Comparison of ENCODE assay signal across 22 cellular contexts in the genomic region with DNA sequence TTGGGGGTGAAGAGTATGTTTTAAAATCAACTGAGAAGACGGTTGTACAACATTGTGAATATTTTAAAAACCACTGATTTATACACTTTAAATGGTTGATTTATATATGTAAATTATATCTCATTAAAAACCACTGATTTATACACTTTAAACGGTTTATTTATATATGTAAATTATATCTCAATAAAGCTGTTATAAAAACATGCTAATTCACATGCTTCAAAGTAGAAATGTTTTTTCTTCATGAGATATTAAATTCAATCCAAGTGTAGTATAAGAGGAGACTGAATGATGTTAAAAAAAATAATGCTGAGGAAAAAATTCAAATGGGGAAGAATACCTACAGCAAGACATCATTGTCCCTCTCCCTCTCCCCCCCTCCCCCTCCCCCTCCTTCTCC.
A peak's percentile ranks its signal among the peaks of the same experiment; 100 is the strongest.
DNase-seq lines count a peak whose midpoint lies in the region; ATAC-seq and TF ChIP-seq lines count a peak whose summit lies in the region.
"Had no signal": no experiment of that assay in that cellular context is flagged by ENCODE, and none has a peak within 500 bp of the region (broad histone marks: within the 10 kb centered on the region; RNA-seq: fewer than 3 reads in every experiment).

No MANE protein-coding gene starts in this region.

- ATAC-seq in activated CD8-positive, alpha-beta T cell treated with anti-CD3 and anti-CD28 coated beads for 36 hours: no peak
- no peak for ATAC-seq in activated CD8-positive, alpha-beta T cell treated with anti-CD3 and anti-CD28 coated beads, Interleukin-2, amount 10 ng/mL, durations not matched to agents 7 days and 5 days
- no peak for ATAC-seq in activated naive CD8-positive, alpha-beta T cell treated with anti-CD3 and anti-CD28 coated beads, Interleukin-2, amount 50 U/mL, for 24 hours
- no peak for ATAC-seq in HG02571 (IDR thresholded peaks at IDR 0.05; ENCODE audit: unreplicated experiment)

- H3K4me3 ChIP-seq in smooth muscle cell: no peak overlapping the region
- H3K4me3 ChIP-seq: BLaER1, GM12878, GM23248 had no signal

- no peak for TF ChIP-seq CTCF in activated CD8-positive, alpha-beta T cell treated with anti-CD3 and anti-CD28 coated beads for 36 hours (IDR thresholded peaks at IDR 0.05)
- no peak for TF ChIP-seq CTCF in HFFc6 (IDR thresholded peaks at IDR 0.05)
- no peak for TF ChIP-seq CTCF in smooth muscle cell (IDR thresholded peaks at IDR 0.05; ENCODE audit: borderline replicate concordance, insufficient read depth, poor library complexity, severe bottlenecking)

- H2AFZ ChIP-seq in smooth muscle cell (ENCODE audit: low read depth): no peak overlapping the region
- H2AFZ ChIP-seq: GM23248 had no signal

- H3K4me1 ChIP-seq in smooth muscle cell (ENCODE audit: low read depth): no peaks in the 10 kb centered on the region
- H3K4me1 ChIP-seq: BLaER1, Caco-2 had no signal

- POLR2A ChIA-PET in activated CD8-positive, alpha-beta T cell treated with anti-CD3 and anti-CD28 coated beads for 36 hours (lab: Charles Lee): no interaction called here
- POLR2A ChIA-PET in activated CD8-positive, alpha-beta T cell treated with anti-CD3 and anti-CD28 coated beads, Interleukin-2, amount 10 ng/mL, durations not matched to agents 7 days and 5 days (lab: Charles Lee): no interaction called here
- POLR2A ChIA-PET in activated CD4-positive, alpha-beta T cell treated with anti-CD3 and anti-CD28 coated beads, Interleukin-2, amount 10 ng/mL, durations not matched to agents 7 days and 5 days (lab: Charles Lee): no interaction called here

- no peaks in the 10 kb centered on the region for H3K27me3 Mint-ChIP-seq in activated CD8-positive, alpha-beta T cell treated with anti-CD3 and anti-CD28 coated beads for 36 hours
- no peaks in the 10 kb centered on the region for H3K27me3 Mint-ChIP-seq in activated CD8-positive, alpha-beta T cell treated with anti-CD3 and anti-CD28 coated beads, Interleukin-2, amount 10 ng/mL, durations not matched to agents 7 days and 5 days (ENCODE audit: low read depth)
- no peaks in the 10 kb centered on the region; the same call in 1 of the 2 replicates for H3K27me3 Mint-ChIP-seq in HFFc6 (ENCODE audit: insufficient read depth)
- H3K27me3 Mint-ChIP-seq in activated naive CD8-positive, alpha-beta T cell treated with anti-CD3 and anti-CD28 coated beads, Interleukin-2, amount 50 U/mL, for 24 hours: no peaks in the 10 kb centered on the region
- no peaks in the 10 kb centered on the region for H3K27me3 Mint-ChIP-seq in activated CD4-positive, alpha-beta T cell treated with anti-CD3 and anti-CD28 coated beads, Interleukin-2, amount 10 ng/mL, durations not matched to agents 7 days and 5 days
- H3K27me3 Mint-ChIP-seq: B cell; CD4-positive, CD25-positive, alpha-beta regulatory T cell had no signal

- peaks cover 17% of the 10 kb centered on the region for H3K36me3 ChIP-seq in smooth muscle cell (ENCODE audit: low read depth)

- H3K27ac ChIP-seq in smooth muscle cell (ENCODE audit: low read depth): peak overlapping the region; percentile 15
- H3K27ac ChIP-seq: 22Rv1, BLaER1, C4-2B, GM23248 had no signal

- no peaks in the 10 kb centered on the region for H4K20me1 ChIP-seq in smooth muscle cell (ENCODE audit: low read depth)
- H4K20me1 ChIP-seq: BLaER1 had no signal

- H3K4me2 ChIP-seq in smooth muscle cell: no peak overlapping the region
- H3K4me2 ChIP-seq: BLaER1 had no signal

- no peaks in the 10 kb centered on the region for H3F3A ChIP-seq in smooth muscle cell (ENCODE audit: low read depth)

- peak overlapping the region; percentile 16 for H3K27ac Mint-ChIP-seq in activated CD8-positive, alpha-beta T cell treated with anti-CD3 and anti-CD28 coated beads for 36 hours
- H3K27ac Mint-ChIP-seq in activated CD8-positive, alpha-beta T cell treated with anti-CD3 and anti-CD28 coated beads, Interleukin-2, amount 10 ng/mL, durations not matched to agents 7 days and 5 days: no peak overlapping the region
- H3K27ac Mint-ChIP-seq in HFFc6: peak overlapping the region; percentile 57; the same call in 1 of the 2 replicates
- peak overlapping the region; percentile 18 for H3K27ac Mint-ChIP-seq in activated naive CD8-positive, alpha-beta T cell treated with anti-CD3 and anti-CD28 coated beads, Interleukin-2, amount 50 U/mL, for 24 hours
- H3K27ac Mint-ChIP-seq in activated CD4-positive, alpha-beta T cell treated with anti-CD3 and anti-CD28 coated beads, Interleukin-2, amount 10 ng/mL, durations not matched to agents 7 days and 5 days: no peak overlapping the region
- H3K27ac Mint-ChIP-seq: B cell; CD8-positive, alpha-beta T cell had no signal

- CTCF ChIA-PET in activated CD8-positive, alpha-beta T cell treated with anti-CD3 and anti-CD28 coated beads for 36 hours (lab: Charles Lee): interaction anchor here (0.6 to 1.2 kb wide), 4 partner anchors 24 to 109 kb away, joined by 3 read pairs; no protein-coding TSS in a partner anchor
- CTCF ChIA-PET in activated CD8-positive, alpha-beta T cell treated with anti-CD3 and anti-CD28 coated beads, Interleukin-2, amount 10 ng/mL, durations not matched to agents 7 days and 5 days (lab: Charles Lee): interaction anchor here (0.7 to 1.4 kb wide), 3 partner anchors 23 to 109 kb away, joined by 3 to 6 read pairs (median 3); no protein-coding TSS in a partner anchor
- CTCF ChIA-PET in activated CD4-positive, alpha-beta T cell treated with anti-CD3 and anti-CD28 coated beads, Interleukin-2, amount 10 ng/mL, durations not matched to agents 7 days and 5 days (lab: Charles Lee): interaction anchor here (0.9 to 1.3 kb wide), 2 partner anchors 54 to 88 kb away, joined by 3 read pairs; no protein-coding TSS in a partner anchor

- WGBS in smooth muscle cell (ENCODE audit: low lambda C conversion rate): 94% methylated on average over 2 of the region's 2 CpGs

- no peaks in the 10 kb centered on the region for H3K9me3 ChIP-seq in smooth muscle cell (replicated peaks; ENCODE audit: low read depth)
- H3K9me3 ChIP-seq: Caco-2 had no signal

- peaks cover 5% of the 10 kb centered on the region for H3K79me2 ChIP-seq in smooth muscle cell (ENCODE audit: low read depth)

- H3K4me1 Mint-ChIP-seq in activated CD8-positive, alpha-beta T cell treated with anti-CD3 and anti-CD28 coated beads for 36 hours (ENCODE audit: low read depth): peaks cover 12% of the 10 kb centered on the region
- peaks cover 14% of the 10 kb centered on the region for H3K4me1 Mint-ChIP-seq in activated CD8-positive, alpha-beta T cell treated with anti-CD3 and anti-CD28 coated beads, Interleukin-2, amount 10 ng/mL, durations not matched to agents 7 days and 5 days (ENCODE audit: low read depth)
- H3K4me1 Mint-ChIP-seq in HFFc6 (ENCODE audit: low read depth): peaks cover 9% of the 10 kb centered on the region; the same call in 1 of the 2 replicates
- H3K4me1 Mint-ChIP-seq in activated naive CD8-positive, alpha-beta T cell treated with anti-CD3 and anti-CD28 coated beads, Interleukin-2, amount 50 U/mL, for 24 hours: peaks cover 13% of the 10 kb centered on the region
- peaks cover 14% of the 10 kb centered on the region for H3K4me1 Mint-ChIP-seq in activated CD4-positive, alpha-beta T cell treated with anti-CD3 and anti-CD28 coated beads, Interleukin-2, amount 10 ng/mL, durations not matched to agents 7 days and 5 days
- H3K4me1 Mint-ChIP-seq: B cell had no signal

- no peak overlapping the region for H3K4me3 Mint-ChIP-seq in activated CD8-positive, alpha-beta T cell treated with anti-CD3 and anti-CD28 coated beads for 36 hours
- H3K4me3 Mint-ChIP-seq in activated CD8-positive, alpha-beta T cell treated with anti-CD3 and anti-CD28 coated beads, Interleukin-2, amount 10 ng/mL, durations not matched to agents 7 days and 5 days: no peak overlapping the region
- H3K4me3 Mint-ChIP-seq in HFFc6: no peak overlapping the region
- no peak overlapping the region for H3K4me3 Mint-ChIP-seq in activated naive CD8-positive, alpha-beta T cell treated with anti-CD3 and anti-CD28 coated beads, Interleukin-2, amount 50 U/mL, for 24 hours
- no peak overlapping the region for H3K4me3 Mint-ChIP-seq in activated CD4-positive, alpha-beta T cell treated with anti-CD3 and anti-CD28 coated beads, Interleukin-2, amount 10 ng/mL, durations not matched to agents 7 days and 5 days
- H3K4me3 Mint-ChIP-seq: B cell; CD4-positive, CD25-positive, alpha-beta regulatory T cell; CD8-positive, alpha-beta T cell had no signal

- no peak for DNase-seq in activated CD8-positive, alpha-beta T cell treated with anti-CD3 and anti-CD28 coated beads for 36 hours
- DNase-seq in activated CD8-positive, alpha-beta T cell treated with anti-CD3 and anti-CD28 coated beads, Interleukin-2, amount 10 ng/mL, durations not matched to agents 7 days and 5 days: no peak
- DNase-seq in HFFc6 (no peak), smooth muscle cell (lab: John Stamatoyannopoulos, UW; ENCODE audit: unreplicated experiment) (no peak), LoVo (ENCODE audit: low spot score) (no peak)
- no peak for DNase-seq in activated naive CD8-positive, alpha-beta T cell treated with anti-CD3 and anti-CD28 coated beads, Interleukin-2, amount 50 U/mL, for 24 hours
- no peak for DNase-seq in activated CD4-positive, alpha-beta T cell treated with anti-CD3 and anti-CD28 coated beads, Interleukin-2, amount 10 ng/mL, durations not matched to agents 7 days and 5 days
- DNase-seq: Caco-2; CD4-positive, CD25-positive, alpha-beta regulatory T cell; CD8-positive, alpha-beta T cell; DMS 273 treated with DMSO at 0.1 percent for 48 hours; DMS79; EL; GDM1; H7 had no signal

- no peaks in the 10 kb centered on the region for H3K27me3 ChIP-seq in smooth muscle cell (ENCODE audit: low read depth)
- H3K27me3 ChIP-seq: BLaER1 had no signal

- H3K9ac ChIP-seq in smooth muscle cell (ENCODE audit: low read depth): no peak overlapping the region
- H3K9ac ChIP-seq: BLaER1, GM23248 had no signal

- peaks cover 24% of the 10 kb centered on the region for H3K36me3 Mint-ChIP-seq in activated CD8-positive, alpha-beta T cell treated with anti-CD3 and anti-CD28 coated beads for 36 hours (ENCODE audit: low read depth)
- peaks cover 37% of the 10 kb centered on the region for H3K36me3 Mint-ChIP-seq in activated CD8-positive, alpha-beta T cell treated with anti-CD3 and anti-CD28 coated beads, Interleukin-2, amount 10 ng/mL, durations not matched to agents 7 days and 5 days (ENCODE audit: low read depth)
- peaks cover 36% of the 10 kb centered on the region for H3K36me3 Mint-ChIP-seq in HFFc6 (ENCODE audit: low read depth)
- peaks cover 27% of the 10 kb centered on the region for H3K36me3 Mint-ChIP-seq in activated naive CD8-positive, alpha-beta T cell treated with anti-CD3 and anti-CD28 coated beads, Interleukin-2, amount 50 U/mL, for 24 hours (ENCODE audit: low read depth)
- peaks cover 31% of the 10 kb centered on the region for H3K36me3 Mint-ChIP-seq in activated CD4-positive, alpha-beta T cell treated with anti-CD3 and anti-CD28 coated beads, Interleukin-2, amount 10 ng/mL, durations not matched to agents 7 days and 5 days (ENCODE audit: low read depth)

- H3K9me3 Mint-ChIP-seq in activated CD8-positive, alpha-beta T cell treated with anti-CD3 and anti-CD28 coated beads for 36 hours: no peaks in the 10 kb centered on the region
- H3K9me3 Mint-ChIP-seq in activated CD8-positive, alpha-beta T cell treated with anti-CD3 and anti-CD28 coated beads, Interleukin-2, amount 10 ng/mL, durations not matched to agents 7 days and 5 days (ENCODE audit: insufficient read depth): no peaks in the 10 kb centered on the region
- no peaks in the 10 kb centered on the region for H3K9me3 Mint-ChIP-seq in HFFc6
- no peaks in the 10 kb centered on the region for H3K9me3 Mint-ChIP-seq in activated naive CD8-positive, alpha-beta T cell treated with anti-CD3 and anti-CD28 coated beads, Interleukin-2, amount 50 U/mL, for 24 hours
- H3K9me3 Mint-ChIP-seq in activated CD4-positive, alpha-beta T cell treated with anti-CD3 and anti-CD28 coated beads, Interleukin-2, amount 10 ng/mL, durations not matched to agents 7 days and 5 days: no peaks in the 10 kb centered on the region
- H3K9me3 Mint-ChIP-seq: CD4-positive, CD25-positive, alpha-beta regulatory T cell; CD8-positive, alpha-beta T cell had no signal

- intact Hi-C loops in activated CD8-positive, alpha-beta T cell treated with anti-CD3 and anti-CD28 coated beads for 36 hours (cut with micrococcal nuclease): no loop called here

Comparison
In these comparisons a context has a peak if more than half of its experiments do, and no peak if none do; other contexts are left out.
1. H3K27ac Mint-ChIP-seq: peak in activated CD8-positive, alpha-beta T cell treated with anti-CD3 and anti-CD28 coated beads for 36 hours (single experiment), HFFc6 (single experiment) and activated naive CD8-positive, alpha-beta T cell treated with anti-CD3 and anti-CD28 coated beads, Interleukin-2, amount 50 U/mL, for 24 hours (single experiment); none in activated CD8-positive, alpha-beta T cell treated with anti-CD3 and anti-CD28 coated beads, Interleukin-2, amount 10 ng/mL, durations not matched to agents 7 days and 5 days (single experiment) and activated CD4-positive, alpha-beta T cell treated with anti-CD3 and anti-CD28 coated beads, Interleukin-2, amount 10 ng/mL, durations not matched to agents 7 days and 5 days (single experiment).